In genomic region chr16:68310441-68311315, GRCh38 we compare ENCODE assay signal across 1 cellular context.
TF ChIP-seq lines count a peak whose summit lies in the region.

TSS of gene PRMT7 (plus strand) at chr16:68311019. CDS start at chr16:68315980, 4,961 bp downstream.
TSS of gene SLC7A6OS (minus strand) at chr16:68310946. CDS start at chr16:68310926, 20 bp downstream.

TF ChIP-seq in HepG2, 621 proteins besides CTCF, POLR2A, EP300 and RAD21 (continued from another document and continues in another):
- TF ChIP-seq E2F2 (CRISPR knock-in tag; IDR thresholded peaks at IDR 0.05; ENCODE audit: borderline replicate concordance) (peak; percentile 99; the same call in 1 of the 2 replicates), TFDP1 (CRISPR knock-in tag; IDR thresholded peaks at IDR 0.05; ENCODE audit: borderline replicate concordance) (peak; percentile 99), SRSF4 (IDR thresholded peaks at IDR 0.05; ENCODE audit: low read depth, low read length, poor library complexity, severe bottlenecking) (no peak), ATF3 (CRISPR knock-in tag; IDR thresholded peaks at IDR 0.05) (peak; percentile 88), ZNF710 (CRISPR knock-in tag; IDR thresholded peaks at IDR 0.05; ENCODE audit: borderline replicate concordance) (peak; percentile 97), ZNF770 (CRISPR knock-in tag; IDR thresholded peaks at IDR 0.05) (peak; percentile 76), TEAD2 (CRISPR knock-in tag; IDR thresholded peaks at IDR 0.05) (peak; percentile 99), MED13 (CRISPR knock-in tag; IDR thresholded peaks at IDR 0.05) (peak; percentile 99), ERF (CRISPR knock-in tag; IDR thresholded peaks at IDR 0.05) (peak; percentile 100), ZNF430 (CRISPR knock-in tag; IDR thresholded peaks at IDR 0.05) (peak; percentile 100), MED8 (CRISPR knock-in tag; IDR thresholded peaks at IDR 0.05; ENCODE audit: insufficient replicate concordance) (peak; percentile 98), AKNA (CRISPR knock-in tag; IDR thresholded peaks at IDR 0.05; ENCODE audit: borderline replicate concordance) (peak; percentile 99), ZSCAN20 (CRISPR knock-in tag; IDR thresholded peaks at IDR 0.05; ENCODE audit: borderline replicate concordance) (0 out of 2 replicates have a peak, but pooled peaks have one; percentile 60), TP53 (CRISPR knock-in tag; conservative IDR thresholded peaks at IDR 0.05) (peak; percentile 94; the same call in 1 of the 2 replicates), HNRNPLL (IDR thresholded peaks at IDR 0.05; ENCODE audit: low read depth, low read length, poor library complexity, severe bottlenecking) (peak; percentile 94), ZNF138 (CRISPR knock-in tag; IDR thresholded peaks at IDR 0.05; ENCODE audit: low read depth) (peak; percentile 100), HNRNPH1 (optimal IDR thresholded peaks at IDR 0.05; ENCODE audit: low read depth, low read length) (no peak), ADNP (CRISPR knock-in tag; IDR thresholded peaks at IDR 0.05) (no peak), NR3C1 (CRISPR knock-in tag; IDR thresholded peaks at IDR 0.05) (no peak), BHLHE40 (IDR thresholded peaks at IDR 0.05; ENCODE audit: low read length) (peak; percentile 70), ZNF577 (CRISPR knock-in tag; IDR thresholded peaks at IDR 0.05; ENCODE audit: borderline replicate concordance, low read depth) (peak; percentile 96), WIZ (CRISPR knock-in tag; IDR thresholded peaks at IDR 0.05) (peak; percentile 97), ZNF749 (CRISPR knock-in tag; IDR thresholded peaks at IDR 0.05; ENCODE audit: borderline replicate concordance) (peak; percentile 99), ZNF275 (CRISPR knock-in tag; IDR thresholded peaks at IDR 0.05; ENCODE audit: borderline replicate concordance) (peak; percentile 100), CENPT (CRISPR knock-in tag; IDR thresholded peaks at IDR 0.05; ENCODE audit: low read depth) (peak; percentile 99), ZNF720 (CRISPR knock-in tag; IDR thresholded peaks at IDR 0.05) (peak; percentile 79; the same call in 1 of the 2 replicates), MNT (IDR thresholded peaks at IDR 0.05) (peak; percentile 68), PCBP2 (optimal IDR thresholded peaks at IDR 0.05; ENCODE audit: low read depth, low read length, poor library complexity, severe bottlenecking) (no peak), CEBPZ (IDR thresholded peaks at IDR 0.05; ENCODE audit: low read length) (no peak), ZNF615 (CRISPR knock-in tag; IDR thresholded peaks at IDR 0.05; ENCODE audit: borderline replicate concordance) (no peak; the same call in 1 of the 2 replicates), TFAP4 (IDR thresholded peaks at IDR 0.05; ENCODE audit: borderline replicate concordance, low read depth) (peak; percentile 33; the same call in 1 of the 2 replicates), ZSCAN21 (CRISPR knock-in tag; IDR thresholded peaks at IDR 0.05; ENCODE audit: borderline replicate concordance) (peak; percentile 99), ZNF703 (CRISPR knock-in tag; IDR thresholded peaks at IDR 0.05; ENCODE audit: borderline replicate concordance) (peak; percentile 95), THAP7 (CRISPR knock-in tag; IDR thresholded peaks at IDR 0.05) (peak; percentile 97), TBX3 (IDR thresholded peaks at IDR 0.05; ENCODE audit: borderline replicate concordance) (peak; percentile 43; the same call in 1 of the 2 replicates), FLYWCH1 (CRISPR knock-in tag; IDR thresholded peaks at IDR 0.05) (peak; percentile 86; the same call in 1 of the 2 replicates), HIVEP1 (CRISPR knock-in tag; IDR thresholded peaks at IDR 0.05) (peak; percentile 98), ZNF124 (CRISPR knock-in tag; IDR thresholded peaks at IDR 0.05) (peak; percentile 99), ZFP36L2 (CRISPR knock-in tag; IDR thresholded peaks at IDR 0.05) (0 out of 2 replicates have a peak, but pooled peaks have one; percentile 82), ATRX (CRISPR knock-in tag; IDR thresholded peaks at IDR 0.05; ENCODE audit: borderline replicate concordance) (peak; percentile 90; the same call in 1 of the 2 replicates)
